Comparison of ENCODE assay signal across 9 cellular contexts in genomic region chr4:185456131-185456530, GRCh38. TPM values are rescaled to one million over a fixed set of nuclear protein-coding genes. Genes with fewer than 3 reads are reported as not detected.
"Had no signal": no experiment of that assay in that cellular context is flagged by ENCODE, and none has a peak within 500 bp of the region (broad histone marks: within the 10 kb centered on the region; RNA-seq: fewer than 3 reads in every experiment).

No MANE protein-coding gene starts in this region.

- FAIRE-seq: K562 had no signal

- H3K4me3 ChIP-seq: GM23248, HAP-1, K562 had no signal

- H3K36me3 ChIP-seq: HAP-1 had no signal

- H3K9ac ChIP-seq: GM23248 had no signal

- DNase-seq: GM23248, GOT3, H7, HFFc6, IMR-90 had no signal

- H3K9me3 ChIP-seq: HAP-1 had no signal

- H3K27ac ChIP-seq: GM23248, HL-60 had no signal

- ATAC-seq: HCT116, K562 had no signal

- H2AFZ ChIP-seq: GM23248 had no signal

RNA-seq across cellular contexts. Expression of gene CCDC110, which starts 15.4 kb away (rescaled TPM):
- total RNA-seq: HFFc6 had no signal
